ENCODE assay signal across 1 cellular context in the genomic region with DNA sequence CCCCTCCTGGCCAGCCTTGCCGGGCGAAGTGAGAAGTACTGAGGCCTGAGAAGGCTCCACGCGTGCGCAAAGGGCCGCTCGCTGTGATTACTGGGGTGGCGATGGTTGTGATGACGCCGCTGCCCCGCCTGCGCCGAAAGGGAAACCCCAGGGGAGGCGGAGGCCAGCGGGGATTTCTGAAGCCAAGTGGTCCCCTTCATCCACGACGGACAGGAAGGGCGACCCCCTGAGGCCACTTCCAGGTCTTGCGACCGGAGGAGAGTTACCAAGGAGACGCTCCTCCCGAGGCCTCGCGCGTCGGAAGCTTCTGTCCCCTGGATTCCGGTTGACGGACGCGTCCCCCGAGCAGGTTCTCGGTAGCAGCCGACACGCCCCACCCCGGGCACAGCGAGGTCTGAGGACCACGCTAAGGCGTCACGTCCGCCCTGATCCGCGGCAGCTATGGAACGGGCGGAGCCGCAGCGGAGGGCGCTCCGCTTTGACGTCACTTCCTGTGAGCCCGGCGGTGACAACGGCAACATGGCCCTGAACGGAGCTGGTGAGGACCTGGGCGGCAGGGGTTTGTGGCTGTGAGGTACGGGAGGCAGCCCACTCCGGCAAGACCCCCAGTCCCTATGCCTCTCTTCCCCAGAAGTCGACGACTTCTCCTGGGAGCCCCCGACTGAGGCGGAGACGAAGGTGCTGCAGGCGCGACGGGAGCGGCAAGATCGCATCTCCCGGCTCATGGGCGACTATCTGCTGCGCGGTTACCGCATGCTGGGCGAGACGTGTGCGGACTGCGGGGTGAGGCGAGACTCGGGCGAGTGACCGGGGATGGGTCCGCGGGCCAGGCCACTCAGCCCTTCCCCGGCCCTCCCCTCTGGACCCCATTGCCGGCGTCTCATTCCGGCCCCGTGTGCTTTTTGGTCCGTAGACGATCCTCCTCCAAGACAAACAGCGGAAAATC.
TF ChIP-seq lines count a peak whose summit lies in the region.

A gene with protein sequence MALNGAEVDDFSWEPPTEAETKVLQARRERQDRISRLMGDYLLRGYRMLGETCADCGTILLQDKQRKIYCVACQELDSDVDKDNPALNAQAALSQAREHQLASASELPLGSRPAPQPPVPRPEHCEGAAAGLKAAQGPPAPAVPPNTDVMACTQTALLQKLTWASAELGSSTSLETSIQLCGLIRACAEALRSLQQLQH (plus strand): TSS at position 505 of the 946 bp plus-strand sequence. CDS start 15 bp downstream, at position 520.

TF ChIP-seq in WTC11, 78 proteins besides CTCF, POLR2A, EP300 and RAD21 (continued from another document and continues in another):
- TF ChIP-seq, protein P1, sequence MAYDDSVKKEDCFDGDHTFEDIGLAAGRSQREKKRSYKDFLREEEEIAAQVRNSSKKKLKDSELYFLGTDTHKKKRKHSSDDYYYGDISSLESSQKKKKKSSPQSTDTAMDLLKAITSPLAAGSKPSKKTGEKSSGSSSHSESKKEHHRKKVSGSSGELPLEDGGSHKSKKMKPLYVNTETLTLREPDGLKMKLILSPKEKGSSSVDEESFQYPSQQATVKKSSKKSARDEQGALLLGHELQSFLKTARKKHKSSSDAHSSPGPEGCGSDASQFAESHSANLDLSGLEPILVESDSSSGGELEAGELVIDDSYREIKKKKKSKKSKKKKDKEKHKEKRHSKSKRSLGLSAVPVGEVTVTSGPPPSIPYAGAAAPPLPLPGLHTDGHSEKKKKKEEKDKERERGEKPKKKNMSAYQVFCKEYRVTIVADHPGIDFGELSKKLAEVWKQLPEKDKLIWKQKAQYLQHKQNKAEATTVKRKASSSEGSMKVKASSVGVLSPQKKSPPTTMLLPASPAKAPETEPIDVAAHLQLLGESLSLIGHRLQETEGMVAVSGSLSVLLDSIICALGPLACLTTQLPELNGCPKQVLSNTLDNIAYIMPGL (CRISPR knock-in tag; IDR thresholded peaks at IDR 0.05) = peak; percentile 95
- TF ChIP-seq CREM (CRISPR knock-in tag; IDR thresholded peaks at IDR 0.05) (peak; percentile 100), FOXP1 (CRISPR knock-in tag; IDR thresholded peaks at IDR 0.05; ENCODE audit: borderline replicate concordance) (peak; percentile 85; the same call in 1 of the 2 replicates), SP1 (CRISPR knock-in tag; conservative IDR thresholded peaks at IDR 0.05) (peak; percentile 100), TEAD4 (CRISPR knock-in tag; IDR thresholded peaks at IDR 0.05) (no peak), ETV6 (CRISPR knock-in tag; IDR thresholded peaks at IDR 0.05) (peak; percentile 95), ATF1 (CRISPR knock-in tag; IDR thresholded peaks at IDR 0.05) (peak; percentile 98; the same call in 1 of the 2 replicates), TP53 (CRISPR knock-in tag; IDR thresholded peaks at IDR 0.05) (no peak), ZNF317 (CRISPR knock-in tag; IDR thresholded peaks at IDR 0.05; ENCODE audit: borderline replicate concordance, low read depth) (no peak; the same call in 1 of the 2 replicates), CBFB (CRISPR knock-in tag; IDR thresholded peaks at IDR 0.05; ENCODE audit: low read depth) (no peak), OVOL2 (CRISPR knock-in tag; IDR thresholded peaks at IDR 0.05; ENCODE audit: borderline replicate concordance) (no peak), ZNF138 (CRISPR knock-in tag; conservative IDR thresholded peaks at IDR 0.05) (no peak), HMGA2 (CRISPR knock-in tag; IDR thresholded peaks at IDR 0.05) (no peak), GABPB1 (CRISPR knock-in tag; IDR thresholded peaks at IDR 0.05) (peak; percentile 92), SMAD3 (CRISPR knock-in tag; IDR thresholded peaks at IDR 0.05; ENCODE audit: borderline replicate concordance) (peak; percentile 77; the same call in 1 of the 2 replicates), FOXJ3 (CRISPR knock-in tag; IDR thresholded peaks at IDR 0.05; ENCODE audit: borderline replicate concordance) (no peak), NFE2L1 (CRISPR knock-in tag; IDR thresholded peaks at IDR 0.05) (peak; percentile 60; the same call in 1 of the 2 replicates), GRHL2 (CRISPR knock-in tag; IDR thresholded peaks at IDR 0.05; ENCODE audit: insufficient replicate concordance, severe bottlenecking) (no peak), RORB (CRISPR knock-in tag; IDR thresholded peaks at IDR 0.05) (no peak), ZBTB21 (CRISPR knock-in tag; IDR thresholded peaks at IDR 0.05; ENCODE audit: borderline replicate concordance) (no peak; the same call in 1 of the 2 replicates), ZNF219 (CRISPR knock-in tag; IDR thresholded peaks at IDR 0.05; ENCODE audit: borderline replicate concordance) (no peak), ZNF671 (CRISPR knock-in tag; IDR thresholded peaks at IDR 0.05) (no peak)
- TF ChIP-seq, protein P2, sequence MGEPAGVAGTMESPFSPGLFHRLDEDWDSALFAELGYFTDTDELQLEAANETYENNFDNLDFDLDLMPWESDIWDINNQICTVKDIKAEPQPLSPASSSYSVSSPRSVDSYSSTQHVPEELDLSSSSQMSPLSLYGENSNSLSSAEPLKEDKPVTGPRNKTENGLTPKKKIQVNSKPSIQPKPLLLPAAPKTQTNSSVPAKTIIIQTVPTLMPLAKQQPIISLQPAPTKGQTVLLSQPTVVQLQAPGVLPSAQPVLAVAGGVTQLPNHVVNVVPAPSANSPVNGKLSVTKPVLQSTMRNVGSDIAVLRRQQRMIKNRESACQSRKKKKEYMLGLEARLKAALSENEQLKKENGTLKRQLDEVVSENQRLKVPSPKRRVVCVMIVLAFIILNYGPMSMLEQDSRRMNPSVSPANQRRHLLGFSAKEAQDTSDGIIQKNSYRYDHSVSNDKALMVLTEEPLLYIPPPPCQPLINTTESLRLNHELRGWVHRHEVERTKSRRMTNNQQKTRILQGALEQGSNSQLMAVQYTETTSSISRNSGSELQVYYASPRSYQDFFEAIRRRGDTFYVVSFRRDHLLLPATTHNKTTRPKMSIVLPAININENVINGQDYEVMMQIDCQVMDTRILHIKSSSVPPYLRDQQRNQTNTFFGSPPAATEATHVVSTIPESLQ (CRISPR knock-in tag; IDR thresholded peaks at IDR 0.05) = no peak
- TF ChIP-seq, protein P3, sequence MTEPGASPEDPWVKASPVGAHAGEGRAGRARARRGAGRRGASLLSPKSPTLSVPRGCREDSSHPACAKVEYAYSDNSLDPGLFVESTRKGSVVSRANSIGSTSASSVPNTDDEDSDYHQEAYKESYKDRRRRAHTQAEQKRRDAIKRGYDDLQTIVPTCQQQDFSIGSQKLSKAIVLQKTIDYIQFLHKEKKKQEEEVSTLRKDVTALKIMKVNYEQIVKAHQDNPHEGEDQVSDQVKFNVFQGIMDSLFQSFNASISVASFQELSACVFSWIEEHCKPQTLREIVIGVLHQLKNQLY (CRISPR knock-in tag; IDR thresholded peaks at IDR 0.05) = no peak
- TF ChIP-seq, protein P4, sequence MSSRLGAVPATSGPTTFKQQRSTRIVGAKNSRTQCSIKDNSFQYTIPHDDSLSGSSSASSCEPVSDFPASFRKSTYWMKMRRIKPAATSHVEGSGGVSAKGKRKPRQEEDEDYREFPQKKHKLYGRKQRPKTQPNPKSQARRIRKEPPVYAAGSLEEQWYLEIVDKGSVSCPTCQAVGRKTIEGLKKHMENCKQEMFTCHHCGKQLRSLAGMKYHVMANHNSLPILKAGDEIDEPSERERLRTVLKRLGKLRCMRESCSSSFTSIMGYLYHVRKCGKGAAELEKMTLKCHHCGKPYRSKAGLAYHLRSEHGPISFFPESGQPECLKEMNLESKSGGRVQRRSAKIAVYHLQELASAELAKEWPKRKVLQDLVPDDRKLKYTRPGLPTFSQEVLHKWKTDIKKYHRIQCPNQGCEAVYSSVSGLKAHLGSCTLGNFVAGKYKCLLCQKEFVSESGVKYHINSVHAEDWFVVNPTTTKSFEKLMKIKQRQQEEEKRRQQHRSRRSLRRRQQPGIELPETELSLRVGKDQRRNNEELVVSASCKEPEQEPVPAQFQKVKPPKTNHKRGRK (CRISPR knock-in tag; IDR thresholded peaks at IDR 0.05; ENCODE audit: borderline replicate concordance) = no peak
- TF ChIP-seq, protein P5, sequence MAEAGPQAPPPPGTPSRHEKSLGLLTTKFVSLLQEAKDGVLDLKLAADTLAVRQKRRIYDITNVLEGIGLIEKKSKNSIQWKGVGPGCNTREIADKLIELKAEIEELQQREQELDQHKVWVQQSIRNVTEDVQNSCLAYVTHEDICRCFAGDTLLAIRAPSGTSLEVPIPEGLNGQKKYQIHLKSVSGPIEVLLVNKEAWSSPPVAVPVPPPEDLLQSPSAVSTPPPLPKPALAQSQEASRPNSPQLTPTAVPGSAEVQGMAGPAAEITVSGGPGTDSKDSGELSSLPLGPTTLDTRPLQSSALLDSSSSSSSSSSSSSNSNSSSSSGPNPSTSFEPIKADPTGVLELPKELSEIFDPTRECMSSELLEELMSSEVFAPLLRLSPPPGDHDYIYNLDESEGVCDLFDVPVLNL (CRISPR knock-in tag; IDR thresholded peaks at IDR 0.05; ENCODE audit: borderline replicate concordance, low read depth) = no peak
- TF ChIP-seq, protein P6, sequence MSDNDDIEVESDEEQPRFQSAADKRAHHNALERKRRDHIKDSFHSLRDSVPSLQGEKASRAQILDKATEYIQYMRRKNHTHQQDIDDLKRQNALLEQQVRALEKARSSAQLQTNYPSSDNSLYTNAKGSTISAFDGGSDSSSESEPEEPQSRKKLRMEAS (CRISPR knock-in tag; IDR thresholded peaks at IDR 0.05) = peak; percentile 85
- TF ChIP-seq, protein P7, sequence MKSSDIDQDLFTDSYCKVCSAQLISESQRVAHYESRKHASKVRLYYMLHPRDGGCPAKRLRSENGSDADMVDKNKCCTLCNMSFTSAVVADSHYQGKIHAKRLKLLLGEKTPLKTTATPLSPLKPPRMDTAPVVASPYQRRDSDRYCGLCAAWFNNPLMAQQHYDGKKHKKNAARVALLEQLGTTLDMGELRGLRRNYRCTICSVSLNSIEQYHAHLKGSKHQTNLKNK (CRISPR knock-in tag; IDR thresholded peaks at IDR 0.05) = no peak
- TF ChIP-seq, protein P8, sequence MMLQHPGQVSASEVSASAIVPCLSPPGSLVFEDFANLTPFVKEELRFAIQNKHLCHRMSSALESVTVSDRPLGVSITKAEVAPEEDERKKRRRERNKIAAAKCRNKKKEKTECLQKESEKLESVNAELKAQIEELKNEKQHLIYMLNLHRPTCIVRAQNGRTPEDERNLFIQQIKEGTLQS (CRISPR knock-in tag; conservative IDR thresholded peaks at IDR 0.05) = no peak
- TF ChIP-seq, protein P9, sequence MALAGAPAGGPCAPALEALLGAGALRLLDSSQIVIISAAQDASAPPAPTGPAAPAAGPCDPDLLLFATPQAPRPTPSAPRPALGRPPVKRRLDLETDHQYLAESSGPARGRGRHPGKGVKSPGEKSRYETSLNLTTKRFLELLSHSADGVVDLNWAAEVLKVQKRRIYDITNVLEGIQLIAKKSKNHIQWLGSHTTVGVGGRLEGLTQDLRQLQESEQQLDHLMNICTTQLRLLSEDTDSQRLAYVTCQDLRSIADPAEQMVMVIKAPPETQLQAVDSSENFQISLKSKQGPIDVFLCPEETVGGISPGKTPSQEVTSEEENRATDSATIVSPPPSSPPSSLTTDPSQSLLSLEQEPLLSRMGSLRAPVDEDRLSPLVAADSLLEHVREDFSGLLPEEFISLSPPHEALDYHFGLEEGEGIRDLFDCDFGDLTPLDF (CRISPR knock-in tag; IDR thresholded peaks at IDR 0.05) = no peak
- TF ChIP-seq, protein P10, sequence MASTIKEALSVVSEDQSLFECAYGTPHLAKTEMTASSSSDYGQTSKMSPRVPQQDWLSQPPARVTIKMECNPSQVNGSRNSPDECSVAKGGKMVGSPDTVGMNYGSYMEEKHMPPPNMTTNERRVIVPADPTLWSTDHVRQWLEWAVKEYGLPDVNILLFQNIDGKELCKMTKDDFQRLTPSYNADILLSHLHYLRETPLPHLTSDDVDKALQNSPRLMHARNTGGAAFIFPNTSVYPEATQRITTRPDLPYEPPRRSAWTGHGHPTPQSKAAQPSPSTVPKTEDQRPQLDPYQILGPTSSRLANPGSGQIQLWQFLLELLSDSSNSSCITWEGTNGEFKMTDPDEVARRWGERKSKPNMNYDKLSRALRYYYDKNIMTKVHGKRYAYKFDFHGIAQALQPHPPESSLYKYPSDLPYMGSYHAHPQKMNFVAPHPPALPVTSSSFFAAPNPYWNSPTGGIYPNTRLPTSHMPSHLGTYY (CRISPR knock-in tag; IDR thresholded peaks at IDR 0.05) = no peak
- TF ChIP-seq, protein P11, sequence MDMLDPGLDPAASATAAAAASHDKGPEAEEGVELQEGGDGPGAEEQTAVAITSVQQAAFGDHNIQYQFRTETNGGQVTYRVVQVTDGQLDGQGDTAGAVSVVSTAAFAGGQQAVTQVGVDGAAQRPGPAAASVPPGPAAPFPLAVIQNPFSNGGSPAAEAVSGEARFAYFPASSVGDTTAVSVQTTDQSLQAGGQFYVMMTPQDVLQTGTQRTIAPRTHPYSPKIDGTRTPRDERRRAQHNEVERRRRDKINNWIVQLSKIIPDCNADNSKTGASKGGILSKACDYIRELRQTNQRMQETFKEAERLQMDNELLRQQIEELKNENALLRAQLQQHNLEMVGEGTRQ (CRISPR knock-in tag; IDR thresholded peaks at IDR 0.05) = 0 out of 2 replicates have a peak, but pooled peaks have one; percentile 41
- TF ChIP-seq, protein P12, sequence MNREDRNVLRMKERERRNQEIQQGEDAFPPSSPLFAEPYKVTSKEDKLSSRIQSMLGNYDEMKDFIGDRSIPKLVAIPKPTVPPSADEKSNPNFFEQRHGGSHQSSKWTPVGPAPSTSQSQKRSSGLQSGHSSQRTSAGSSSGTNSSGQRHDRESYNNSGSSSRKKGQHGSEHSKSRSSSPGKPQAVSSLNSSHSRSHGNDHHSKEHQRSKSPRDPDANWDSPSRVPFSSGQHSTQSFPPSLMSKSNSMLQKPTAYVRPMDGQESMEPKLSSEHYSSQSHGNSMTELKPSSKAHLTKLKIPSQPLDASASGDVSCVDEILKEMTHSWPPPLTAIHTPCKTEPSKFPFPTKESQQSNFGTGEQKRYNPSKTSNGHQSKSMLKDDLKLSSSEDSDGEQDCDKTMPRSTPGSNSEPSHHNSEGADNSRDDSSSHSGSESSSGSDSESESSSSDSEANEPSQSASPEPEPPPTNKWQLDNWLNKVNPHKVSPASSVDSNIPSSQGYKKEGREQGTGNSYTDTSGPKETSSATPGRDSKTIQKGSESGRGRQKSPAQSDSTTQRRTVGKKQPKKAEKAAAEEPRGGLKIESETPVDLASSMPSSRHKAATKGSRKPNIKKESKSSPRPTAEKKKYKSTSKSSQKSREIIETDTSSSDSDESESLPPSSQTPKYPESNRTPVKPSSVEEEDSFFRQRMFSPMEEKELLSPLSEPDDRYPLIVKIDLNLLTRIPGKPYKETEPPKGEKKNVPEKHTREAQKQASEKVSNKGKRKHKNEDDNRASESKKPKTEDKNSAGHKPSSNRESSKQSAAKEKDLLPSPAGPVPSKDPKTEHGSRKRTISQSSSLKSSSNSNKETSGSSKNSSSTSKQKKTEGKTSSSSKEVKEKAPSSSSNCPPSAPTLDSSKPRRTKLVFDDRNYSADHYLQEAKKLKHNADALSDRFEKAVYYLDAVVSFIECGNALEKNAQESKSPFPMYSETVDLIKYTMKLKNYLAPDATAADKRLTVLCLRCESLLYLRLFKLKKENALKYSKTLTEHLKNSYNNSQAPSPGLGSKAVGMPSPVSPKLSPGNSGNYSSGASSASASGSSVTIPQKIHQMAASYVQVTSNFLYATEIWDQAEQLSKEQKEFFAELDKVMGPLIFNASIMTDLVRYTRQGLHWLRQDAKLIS (CRISPR knock-in tag; IDR thresholded peaks at IDR 0.05; ENCODE audit: borderline replicate concordance) = no peak
